Comparison of ENCODE assay signal across 16 cellular contexts in the genomic region with DNA sequence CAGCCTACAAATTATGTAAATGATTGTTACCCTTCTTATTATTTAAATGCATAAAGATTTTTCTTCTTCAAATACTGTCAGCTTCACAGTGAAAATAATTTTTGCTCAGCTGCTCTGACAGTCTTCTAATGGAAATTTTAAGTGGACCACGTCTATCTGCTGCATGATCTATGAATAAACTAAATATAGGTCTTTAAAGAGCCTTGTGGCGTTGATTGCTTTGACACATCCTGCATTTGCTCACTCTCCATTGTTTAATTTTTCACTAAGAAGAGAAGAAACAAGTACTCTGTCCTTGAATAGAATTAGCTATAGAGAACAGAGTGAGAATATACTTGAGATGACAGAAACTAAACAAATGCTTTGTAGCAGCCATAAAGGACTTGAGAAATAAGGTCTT.
DNase-seq lines count a peak whose midpoint lies in the region; ATAC-seq and TF ChIP-seq lines count a peak whose summit lies in the region.
"Had no signal": no experiment of that assay in that cellular context is flagged by ENCODE, and none has a peak within 500 bp of the region (broad histone marks: within the 10 kb centered on the region; RNA-seq: fewer than 3 reads in every experiment).

No MANE protein-coding gene starts in this region.

- intact Hi-C loops in sciatic nerve (cut with DNase I) = no loop called here
- intact Hi-C loops in mucosa of descending colon (cut with DNase I, micrococcal nuclease) = no loop called here

- H3K27ac ChIP-seq in SK-N-SH (ENCODE audit: low read depth in 2 of 2, low read length in 1 of 2) (no peak overlapping the region), neural cell (ENCODE audit: low read length) (peak overlapping the region; percentile 79)
- H3K27ac ChIP-seq: BLaER1 treated with 17β-estradiol and CSF1 and Interleukin-3, amounts not matched to agents 10 nM and 100 nM had no signal

- H3F3A ChIP-seq in SK-N-SH (replicated peaks; ENCODE audit: insufficient read depth) (no peaks in the 10 kb centered on the region), neural cell (ENCODE audit: insufficient read depth, low read length, poor library complexity, severe bottlenecking) (peaks cover 4% of the 10 kb centered on the region)

- CTCF ChIA-PET in SK-N-SH (lab: Yijun Ruan, JAX) = no interaction called here

- H3K9me3 ChIP-seq in SK-N-SH (no peaks in the 10 kb centered on the region), neural cell (ENCODE audit: low read length) (no peaks in the 10 kb centered on the region), mucosa of descending colon (peaks cover 6% of the 10 kb centered on the region)
- H3K9me3 ChIP-seq: BLaER1 treated with 17β-estradiol and CSF1 and Interleukin-3, amounts not matched to agents 10 nM and 100 nM; HAP-1 had no signal

- H3K79me2 ChIP-seq in SK-N-SH (ENCODE audit: insufficient read depth) (no peaks in the 10 kb centered on the region), neural cell (replicated peaks; ENCODE audit: insufficient read depth, low read length) (no peaks in the 10 kb centered on the region)

- H3K4me1 ChIP-seq in SK-N-SH (ENCODE audit: control insufficient read depth in 1 of 2, insufficient read depth in 2 of 2, low read depth in 1 of 2, low read length in 1 of 2) = no peaks in the 10 kb centered on the region
- H3K4me1 ChIP-seq in mucosa of descending colon (ENCODE audit: low read depth) = no peaks in the 10 kb centered on the region
- H3K4me1 ChIP-seq: BLaER1 treated with 17β-estradiol and CSF1 and Interleukin-3, amounts not matched to agents 10 nM and 100 nM had no signal

- H3K4me3 ChIP-seq in SK-N-SH (ENCODE audit: low read depth in 2 of 2, low read length in 1 of 2) (no peak overlapping the region), neural cell (ENCODE audit: low read length) (no peak overlapping the region), mucosa of descending colon (no peak overlapping the region)
- H3K4me3 ChIP-seq: BLaER1 treated with 17β-estradiol and CSF1 and Interleukin-3, amounts not matched to agents 10 nM and 100 nM; HAP-1 had no signal

- no peak for DNase-seq in SK-N-SH
- DNase-seq in NCI-H1436 treated with DMSO at 0.1 percent for 48 hours (lab: John Stamatoyannopoulos, UW) = peak; percentile 80
- peak; percentile 8 for DNase-seq in NCI-H2227 (lab: John Stamatoyannopoulos, UW; ENCODE audit: unreplicated experiment)
- no peak for DNase-seq in sciatic nerve (ENCODE audit: low spot score)
- DNase-seq in mucosa of descending colon = no peak
- DNase-seq: CD8-positive, alpha-beta T cell; DMS 273 treated with DMSO at 0.1 percent for 48 hours; DMS53; DND-41; EL; IMR-90 had no signal

- POLR2A ChIA-PET in SK-N-SH (lab: Yijun Ruan, JAX) = no interaction called here

- H3K36me3 ChIP-seq in SK-N-SH (replicated peaks in 1 of 2; ENCODE audit: control insufficient read depth in 1 of 2, insufficient read depth in 2 of 2, low read length in 1 of 2) (no peaks in the 10 kb centered on the region), neural cell (ENCODE audit: insufficient read depth, low read length) (no peaks in the 10 kb centered on the region), mucosa of descending colon (ENCODE audit: low read depth) (no peaks in the 10 kb centered on the region)
- H3K36me3 ChIP-seq: BLaER1 treated with 17β-estradiol and CSF1 and Interleukin-3, amounts not matched to agents 10 nM and 100 nM; HAP-1 had no signal

- WGBS in SK-N-SH (ENCODE audit: low lambda C conversion rate) = 66% methylated on average over 2 of the region's 2 CpGs

- H3K4me2 ChIP-seq in SK-N-SH (no peak overlapping the region), neural cell (ENCODE audit: low read length) (no peak overlapping the region)
- H3K4me2 ChIP-seq: BLaER1 treated with 17β-estradiol and CSF1 and Interleukin-3, amounts not matched to agents 10 nM and 100 nM had no signal

- H2AFZ ChIP-seq in SK-N-SH (ENCODE audit: low read depth) (0 out of 2 replicates have a peak overlapping the region, but pooled peaks have one; percentile 5), neural cell (ENCODE audit: low read depth, low read length) (no peak overlapping the region)

- H3K9ac ChIP-seq in SK-N-SH = no peak overlapping the region
- H3K9ac ChIP-seq in neural cell (ENCODE audit: low read length) = peak overlapping the region; percentile 29
- H3K9ac ChIP-seq: BLaER1 treated with 17β-estradiol and CSF1 and Interleukin-3, amounts not matched to agents 10 nM and 100 nM had no signal

- H3K9me2 ChIP-seq in SK-N-SH (no peaks in the 10 kb centered on the region), neural cell (ENCODE audit: insufficient read depth, low read length) (no peaks in the 10 kb centered on the region)

- TF ChIP-seq RAD21 in SK-N-SH (IDR thresholded peaks at IDR 0.05; ENCODE audit: low read length) (no peak), neural cell (conservative IDR thresholded peaks at IDR 0.05) (no peak)

- H3K27me3 ChIP-seq in SK-N-SH (ENCODE audit: insufficient read depth) = no peaks in the 10 kb centered on the region
- no peaks in the 10 kb centered on the region for H3K27me3 ChIP-seq in neural cell (ENCODE audit: insufficient read depth, low read depth, low read length)
- H3K27me3 ChIP-seq: BLaER1 treated with 17β-estradiol and CSF1 and Interleukin-3, amounts not matched to agents 10 nM and 100 nM had no signal

- ATAC-seq in SK-N-SH treated with all-trans-retinoic acid at 6 μM for 48 hours (no peak), sciatic nerve (no peak), mucosa of descending colon (no peak), HG03442 (IDR thresholded peaks at IDR 0.05; ENCODE audit: unreplicated experiment) (no peak)
- ATAC-seq: CD8-positive, alpha-beta T cell had no signal

- no peak for TF ChIP-seq EP300 in SK-N-SH (IDR thresholded peaks at IDR 0.05; ENCODE audit: borderline replicate concordance in 1 of 2, low read depth in 1 of 2, low read length in 1 of 2)
- TF ChIP-seq EP300 in neural cell (conservative IDR thresholded peaks at IDR 0.05; ENCODE audit: poor library complexity, severe bottlenecking) = peak; percentile 91

- no peak for TF ChIP-seq CTCF in SK-N-SH (IDR thresholded peaks at IDR 0.05)
- TF ChIP-seq CTCF in neural cell (IDR thresholded peaks at IDR 0.05; ENCODE audit: poor library complexity, severe bottlenecking) = no peak
- no peak for TF ChIP-seq CTCF in mucosa of descending colon (IDR thresholded peaks at IDR 0.05)

- H4K20me1 ChIP-seq in SK-N-SH (ENCODE audit: insufficient read depth) (no peaks in the 10 kb centered on the region), neural cell (ENCODE audit: insufficient read depth) (no peaks in the 10 kb centered on the region)
- H4K20me1 ChIP-seq: BLaER1 treated with 17β-estradiol and CSF1 and Interleukin-3, amounts not matched to agents 10 nM and 100 nM had no signal

TF ChIP-seq in SK-N-SH, 30 proteins besides CTCF, POLR2A, EP300 and RAD21:
- TF ChIP-seq, protein P1, sequence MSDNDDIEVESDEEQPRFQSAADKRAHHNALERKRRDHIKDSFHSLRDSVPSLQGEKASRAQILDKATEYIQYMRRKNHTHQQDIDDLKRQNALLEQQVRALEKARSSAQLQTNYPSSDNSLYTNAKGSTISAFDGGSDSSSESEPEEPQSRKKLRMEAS (IDR thresholded peaks at IDR 0.05; ENCODE audit: low read depth) = no peak

TF ChIP-seq in SK-N-SH treated with all-trans-retinoic acid at 6 μM for 48 hours, 23 proteins besides CTCF, POLR2A, EP300 and RAD21 (continues in another document):
- TF ChIP-seq PPARA (CRISPR knock-in tag; IDR thresholded peaks at IDR 0.05; ENCODE audit: borderline replicate concordance) (no peak), RARB (CRISPR knock-in tag; IDR thresholded peaks at IDR 0.05) (no peak)
- TF ChIP-seq, protein P2, sequence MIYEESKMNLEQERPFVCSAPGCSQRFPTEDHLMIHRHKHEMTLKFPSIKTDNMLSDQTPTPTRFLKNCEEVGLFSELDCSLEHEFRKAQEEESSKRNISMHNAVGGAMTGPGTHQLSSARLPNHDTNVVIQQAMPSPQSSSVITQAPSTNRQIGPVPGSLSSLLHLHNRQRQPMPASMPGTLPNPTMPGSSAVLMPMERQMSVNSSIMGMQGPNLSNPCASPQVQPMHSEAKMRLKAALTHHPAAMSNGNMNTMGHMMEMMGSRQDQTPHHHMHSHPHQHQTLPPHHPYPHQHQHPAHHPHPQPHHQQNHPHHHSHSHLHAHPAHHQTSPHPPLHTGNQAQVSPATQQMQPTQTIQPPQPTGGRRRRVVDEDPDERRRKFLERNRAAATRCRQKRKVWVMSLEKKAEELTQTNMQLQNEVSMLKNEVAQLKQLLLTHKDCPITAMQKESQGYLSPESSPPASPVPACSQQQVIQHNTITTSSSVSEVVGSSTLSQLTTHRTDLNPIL (CRISPR knock-in tag; IDR thresholded peaks at IDR 0.05; ENCODE audit: low read depth) = no peak

TF ChIP-seq in neural cell, 6 proteins besides CTCF, POLR2A, EP300 and RAD21:
- TF ChIP-seq SMC3 (conservative IDR thresholded peaks at IDR 0.05; ENCODE audit: poor library complexity) (no peak), POLR2AphosphoS5 (IDR thresholded peaks at IDR 0.05) (peak; percentile 56)
- TF ChIP-seq, protein P3, sequence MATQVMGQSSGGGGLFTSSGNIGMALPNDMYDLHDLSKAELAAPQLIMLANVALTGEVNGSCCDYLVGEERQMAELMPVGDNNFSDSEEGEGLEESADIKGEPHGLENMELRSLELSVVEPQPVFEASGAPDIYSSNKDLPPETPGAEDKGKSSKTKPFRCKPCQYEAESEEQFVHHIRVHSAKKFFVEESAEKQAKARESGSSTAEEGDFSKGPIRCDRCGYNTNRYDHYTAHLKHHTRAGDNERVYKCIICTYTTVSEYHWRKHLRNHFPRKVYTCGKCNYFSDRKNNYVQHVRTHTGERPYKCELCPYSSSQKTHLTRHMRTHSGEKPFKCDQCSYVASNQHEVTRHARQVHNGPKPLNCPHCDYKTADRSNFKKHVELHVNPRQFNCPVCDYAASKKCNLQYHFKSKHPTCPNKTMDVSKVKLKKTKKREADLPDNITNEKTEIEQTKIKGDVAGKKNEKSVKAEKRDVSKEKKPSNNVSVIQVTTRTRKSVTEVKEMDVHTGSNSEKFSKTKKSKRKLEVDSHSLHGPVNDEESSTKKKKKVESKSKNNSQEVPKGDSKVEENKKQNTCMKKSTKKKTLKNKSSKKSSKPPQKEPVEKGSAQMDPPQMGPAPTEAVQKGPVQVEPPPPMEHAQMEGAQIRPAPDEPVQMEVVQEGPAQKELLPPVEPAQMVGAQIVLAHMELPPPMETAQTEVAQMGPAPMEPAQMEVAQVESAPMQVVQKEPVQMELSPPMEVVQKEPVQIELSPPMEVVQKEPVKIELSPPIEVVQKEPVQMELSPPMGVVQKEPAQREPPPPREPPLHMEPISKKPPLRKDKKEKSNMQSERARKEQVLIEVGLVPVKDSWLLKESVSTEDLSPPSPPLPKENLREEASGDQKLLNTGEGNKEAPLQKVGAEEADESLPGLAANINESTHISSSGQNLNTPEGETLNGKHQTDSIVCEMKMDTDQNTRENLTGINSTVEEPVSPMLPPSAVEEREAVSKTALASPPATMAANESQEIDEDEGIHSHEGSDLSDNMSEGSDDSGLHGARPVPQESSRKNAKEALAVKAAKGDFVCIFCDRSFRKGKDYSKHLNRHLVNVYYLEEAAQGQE (IDR thresholded peaks at IDR 0.05; ENCODE audit: borderline replicate concordance) = peak; percentile 19

Comparison
In these comparisons a context has a peak if more than half of its experiments do, and no peak if none do; other contexts are left out.
1. DNase-seq: peak in NCI-H1436 treated with DMSO at 0.1 percent for 48 hours (single experiment) and NCI-H2227 (single experiment); none in SK-N-SH (single experiment), sciatic nerve (single experiment) and mucosa of descending colon (0 of 3).